In genomic region chr19:15640904-15641597, GRCh38 we compare ENCODE assay signal across 1 cellular context.
TF ChIP-seq lines count a peak whose summit lies in the region.

No MANE protein-coding gene starts in this region.

TF ChIP-seq in HepG2, 621 proteins besides CTCF, POLR2A, EP300 and RAD21 (continued from another document):
- TF ChIP-seq ZNF280D (CRISPR knock-in tag; IDR thresholded peaks at IDR 0.05) (no peak), YEATS4 (CRISPR knock-in tag; IDR thresholded peaks at IDR 0.05; ENCODE audit: borderline replicate concordance) (peak; percentile 63; the same call in 1 of the 2 replicates), ZNF616 (CRISPR knock-in tag; IDR thresholded peaks at IDR 0.05; ENCODE audit: low read depth) (no peak), ZNF160 (CRISPR knock-in tag; IDR thresholded peaks at IDR 0.05) (no peak), ZEB1 (IDR thresholded peaks at IDR 0.05; ENCODE audit: insufficient replicate concordance, low read depth) (no peak), ZFP90 (CRISPR knock-in tag; IDR thresholded peaks at IDR 0.05; ENCODE audit: borderline replicate concordance) (0 out of 2 replicates have a peak, but pooled peaks have one; percentile 39), RFX5 (IDR thresholded peaks at IDR 0.05; ENCODE audit: low read depth, low read length) (no peak), ZNF777 (CRISPR knock-in tag; IDR thresholded peaks at IDR 0.05) (peak; percentile 40; the same call in 1 of the 2 replicates), PTBP1 (IDR thresholded peaks at IDR 0.05; ENCODE audit: low read depth, low read length, poor library complexity, severe bottlenecking) (no peak), HNRNPH1 (optimal IDR thresholded peaks at IDR 0.05; ENCODE audit: low read depth, low read length) (no peak), ZNF607 (CRISPR knock-in tag; IDR thresholded peaks at IDR 0.05; ENCODE audit: borderline replicate concordance) (peak; percentile 51; the same call in 1 of the 2 replicates), RAD51 (IDR thresholded peaks at IDR 0.05; ENCODE audit: borderline replicate concordance) (no peak), ZNF136 (CRISPR knock-in tag; IDR thresholded peaks at IDR 0.05; ENCODE audit: low read depth) (no peak), SRSF9 (IDR thresholded peaks at IDR 0.05; ENCODE audit: borderline replicate concordance, insufficient read depth, low read depth, low read length, poor library complexity, severe bottlenecking) (no peak), ZNF605 (CRISPR knock-in tag; IDR thresholded peaks at IDR 0.05) (no peak), TOE1 (CRISPR knock-in tag; IDR thresholded peaks at IDR 0.05) (no peak), AGO1 (IDR thresholded peaks at IDR 0.05; ENCODE audit: low read depth, low read length, poor library complexity, severe bottlenecking) (peak; percentile 26), ETV5 (CRISPR knock-in tag; IDR thresholded peaks at IDR 0.05; ENCODE audit: borderline replicate concordance) (no peak; the same call in 1 of the 2 replicates), FOXA1 (IDR thresholded peaks at IDR 0.05) (peak; percentile 52; the same call in 1 of the 2 replicates), FOXA1 (CRISPR knock-in tag; IDR thresholded peaks at IDR 0.05) (peak; percentile 91), ZNF446 (CRISPR knock-in tag; IDR thresholded peaks at IDR 0.05) (no peak), ZNF574 (CRISPR knock-in tag; IDR thresholded peaks at IDR 0.05) (no peak), ZFP82 (CRISPR knock-in tag; IDR thresholded peaks at IDR 0.05; ENCODE audit: borderline replicate concordance) (no peak), KLF12 (CRISPR knock-in tag; IDR thresholded peaks at IDR 0.05; ENCODE audit: borderline replicate concordance) (no peak; the same call in 1 of the 2 replicates), ATM (IDR thresholded peaks at IDR 0.05; ENCODE audit: borderline replicate concordance) (no peak), SP2 (CRISPR knock-in tag; IDR thresholded peaks at IDR 0.05) (no peak), ZMAT3 (CRISPR knock-in tag; conservative IDR thresholded peaks at IDR 0.05) (no peak), DR1 (CRISPR knock-in tag; IDR thresholded peaks at IDR 0.05) (0 out of 2 replicates have a peak, but pooled peaks have one; percentile 6), BCLAF1 (IDR thresholded peaks at IDR 0.05) (no peak), NFAT5 (CRISPR knock-in tag; IDR thresholded peaks at IDR 0.05) (no peak), ELF1 (CRISPR knock-in tag; IDR thresholded peaks at IDR 0.05) (no peak)
- TF ChIP-seq, protein P1, sequence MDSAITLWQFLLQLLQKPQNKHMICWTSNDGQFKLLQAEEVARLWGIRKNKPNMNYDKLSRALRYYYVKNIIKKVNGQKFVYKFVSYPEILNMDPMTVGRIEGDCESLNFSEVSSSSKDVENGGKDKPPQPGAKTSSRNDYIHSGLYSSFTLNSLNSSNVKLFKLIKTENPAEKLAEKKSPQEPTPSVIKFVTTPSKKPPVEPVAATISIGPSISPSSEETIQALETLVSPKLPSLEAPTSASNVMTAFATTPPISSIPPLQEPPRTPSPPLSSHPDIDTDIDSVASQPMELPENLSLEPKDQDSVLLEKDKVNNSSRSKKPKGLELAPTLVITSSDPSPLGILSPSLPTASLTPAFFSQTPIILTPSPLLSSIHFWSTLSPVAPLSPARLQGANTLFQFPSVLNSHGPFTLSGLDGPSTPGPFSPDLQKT (CRISPR knock-in tag; IDR thresholded peaks at IDR 0.05; ENCODE audit: borderline replicate concordance): no peak
- TF ChIP-seq, protein P2, sequence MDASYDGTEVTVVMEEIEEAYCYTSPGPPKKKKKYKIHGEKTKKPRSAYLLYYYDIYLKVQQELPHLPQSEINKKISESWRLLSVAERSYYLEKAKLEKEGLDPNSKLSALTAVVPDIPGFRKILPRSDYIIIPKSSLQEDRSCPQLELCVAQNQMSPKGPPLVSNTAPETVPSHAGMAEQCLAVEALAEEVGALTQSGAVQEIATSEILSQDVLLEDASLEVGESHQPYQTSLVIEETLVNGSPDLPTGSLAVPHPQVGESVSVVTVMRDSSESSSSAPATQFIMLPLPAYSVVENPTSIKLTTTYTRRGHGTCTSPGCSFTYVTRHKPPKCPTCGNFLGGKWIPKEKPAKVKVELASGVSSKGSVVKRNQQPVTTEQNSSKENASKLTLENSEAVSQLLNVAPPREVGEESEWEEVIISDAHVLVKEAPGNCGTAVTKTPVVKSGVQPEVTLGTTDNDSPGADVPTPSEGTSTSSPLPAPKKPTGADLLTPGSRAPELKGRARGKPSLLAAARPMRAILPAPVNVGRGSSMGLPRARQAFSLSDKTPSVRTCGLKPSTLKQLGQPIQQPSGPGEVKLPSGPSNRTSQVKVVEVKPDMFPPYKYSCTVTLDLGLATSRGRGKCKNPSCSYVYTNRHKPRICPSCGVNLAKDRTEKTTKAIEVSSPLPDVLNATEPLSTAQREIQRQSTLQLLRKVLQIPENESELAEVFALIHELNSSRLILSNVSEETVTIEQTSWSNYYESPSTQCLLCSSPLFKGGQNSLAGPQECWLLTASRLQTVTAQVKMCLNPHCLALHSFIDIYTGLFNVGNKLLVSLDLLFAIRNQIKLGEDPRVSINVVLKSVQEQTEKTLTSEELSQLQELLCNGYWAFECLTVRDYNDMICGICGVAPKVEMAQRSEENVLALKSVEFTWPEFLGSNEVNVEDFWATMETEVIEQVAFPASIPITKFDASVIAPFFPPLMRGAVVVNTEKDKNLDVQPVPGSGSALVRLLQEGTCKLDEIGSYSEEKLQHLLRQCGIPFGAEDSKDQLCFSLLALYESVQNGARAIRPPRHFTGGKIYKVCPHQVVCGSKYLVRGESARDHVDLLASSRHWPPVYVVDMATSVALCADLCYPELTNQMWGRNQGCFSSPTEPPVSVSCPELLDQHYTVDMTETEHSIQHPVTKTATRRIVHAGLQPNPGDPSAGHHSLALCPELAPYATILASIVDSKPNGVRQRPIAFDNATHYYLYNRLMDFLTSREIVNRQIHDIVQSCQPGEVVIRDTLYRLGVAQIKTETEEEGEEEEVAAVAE (CRISPR knock-in tag; IDR thresholded peaks at IDR 0.05; ENCODE audit: borderline replicate concordance): no peak
- TF ChIP-seq, protein P3, sequence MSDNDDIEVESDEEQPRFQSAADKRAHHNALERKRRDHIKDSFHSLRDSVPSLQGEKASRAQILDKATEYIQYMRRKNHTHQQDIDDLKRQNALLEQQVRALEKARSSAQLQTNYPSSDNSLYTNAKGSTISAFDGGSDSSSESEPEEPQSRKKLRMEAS (IDR thresholded peaks at IDR 0.05): 0 out of 2 replicates have a peak, but pooled peaks have one; percentile 14
- TF ChIP-seq, protein P4, sequence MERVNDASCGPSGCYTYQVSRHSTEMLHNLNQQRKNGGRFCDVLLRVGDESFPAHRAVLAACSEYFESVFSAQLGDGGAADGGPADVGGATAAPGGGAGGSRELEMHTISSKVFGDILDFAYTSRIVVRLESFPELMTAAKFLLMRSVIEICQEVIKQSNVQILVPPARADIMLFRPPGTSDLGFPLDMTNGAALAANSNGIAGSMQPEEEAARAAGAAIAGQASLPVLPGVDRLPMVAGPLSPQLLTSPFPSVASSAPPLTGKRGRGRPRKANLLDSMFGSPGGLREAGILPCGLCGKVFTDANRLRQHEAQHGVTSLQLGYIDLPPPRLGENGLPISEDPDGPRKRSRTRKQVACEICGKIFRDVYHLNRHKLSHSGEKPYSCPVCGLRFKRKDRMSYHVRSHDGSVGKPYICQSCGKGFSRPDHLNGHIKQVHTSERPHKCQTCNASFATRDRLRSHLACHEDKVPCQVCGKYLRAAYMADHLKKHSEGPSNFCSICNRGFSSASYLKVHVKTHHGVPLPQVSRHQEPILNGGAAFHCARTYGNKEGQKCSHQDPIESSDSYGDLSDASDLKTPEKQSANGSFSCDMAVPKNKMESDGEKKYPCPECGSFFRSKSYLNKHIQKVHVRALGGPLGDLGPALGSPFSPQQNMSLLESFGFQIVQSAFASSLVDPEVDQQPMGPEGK (CRISPR knock-in tag; IDR thresholded peaks at IDR 0.05): peak; percentile 15; the same call in 1 of the 2 replicates
TF ChIP-seq in HepG2: peak in this region for 127.
